23 cellular contexts compared by ENCODE assay signal in the genomic region with DNA sequence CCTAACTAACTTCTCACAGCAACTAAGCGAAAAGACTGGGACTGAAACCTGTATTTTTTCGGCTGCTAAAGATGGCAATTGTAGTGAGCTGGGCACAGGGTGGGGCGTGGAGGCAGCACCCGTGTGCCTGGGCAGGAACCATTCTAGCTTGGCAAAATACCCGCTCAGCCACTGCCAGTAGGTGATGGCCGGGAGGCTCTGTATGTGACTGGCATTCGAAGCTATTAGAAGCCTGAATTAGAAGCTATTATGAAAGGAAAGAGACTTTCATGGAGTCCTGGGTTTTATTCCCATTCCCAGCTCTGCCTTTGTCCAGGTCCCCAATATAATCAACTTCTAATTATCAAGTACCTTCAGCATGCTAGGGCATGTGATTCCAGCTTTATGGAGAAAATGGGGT.
A peak's percentile ranks its signal among the peaks of the same experiment; 100 is the strongest.
DNase-seq lines count a peak whose midpoint lies in the region; ATAC-seq and TF ChIP-seq lines count a peak whose summit lies in the region.
"Had no signal": no experiment of that assay in that cellular context is flagged by ENCODE, and none has a peak within 500 bp of the region (broad histone marks: within the 10 kb centered on the region; RNA-seq: fewer than 3 reads in every experiment).

No MANE protein-coding gene starts in this region.

- H3K27me3 Mint-ChIP-seq in activated CD8-positive, alpha-beta T cell treated with anti-CD3 and anti-CD28 coated beads for 36 hours: peaks cover 2% of the 10 kb centered on the region

- no peaks in the 10 kb centered on the region for H4K20me1 ChIP-seq in BLaER1 treated with 17β-estradiol and CSF1 and Interleukin-3, amounts not matched to agents 10 nM and 100 nM

- peaks cover 0 to 13% (median 0%) of the 10 kb centered on the region in 11 experiments; a peak in 3 of 22 replicates for H3K9me3 ChIP-seq in BLaER1 treated with 17β-estradiol and CSF1 and Interleukin-3, amounts not matched to agents 10 nM and 100 nM (replicated peaks in 1 of 11)

- no peaks in the 10 kb centered on the region for H3K9me3 Mint-ChIP-seq in activated CD8-positive, alpha-beta T cell treated with anti-CD3 and anti-CD28 coated beads for 36 hours
- H3K9me3 Mint-ChIP-seq: CD4-positive, alpha-beta T cell had no signal

- H3K27ac Mint-ChIP-seq in activated CD8-positive, alpha-beta T cell treated with anti-CD3 and anti-CD28 coated beads for 36 hours: no peak overlapping the region
- H3K27ac Mint-ChIP-seq: B cell had no signal

- DNase-seq in globus pallidus (ENCODE audit: low spot score) (peak; percentile 62), midbrain (lab: John Stamatoyannopoulos, UW) (peak; percentile 70), GM10266 (ENCODE audit: extremely low spot score) (no peak), HuH-7.5 (ENCODE audit: low spot score) (no peak), superior temporal gyrus (ENCODE audit: extremely low spot score) (no peak)
- no peak for DNase-seq in activated CD8-positive, alpha-beta T cell treated with anti-CD3 and anti-CD28 coated beads for 36 hours
- DNase-seq: CD4-positive, alpha-beta T cell; COR-L47; DMS 273 treated with DMSO at 0.1 percent for 48 hours; DND-41; GOT3; Kasumi-1; NCI-H1694; NCI-H2107; NCI-H446 treated with DMSO at 0.1 percent for 48 hours; NCI-H526 treated with DMSO at 0.1 percent for 48 hours; PC-9; RPMI8226; SHP77 had no signal

- H3K4me3 Mint-ChIP-seq in activated CD8-positive, alpha-beta T cell treated with anti-CD3 and anti-CD28 coated beads for 36 hours: no peak overlapping the region
- H3K4me3 Mint-ChIP-seq: B cell had no signal

- POLR2A ChIA-PET in activated CD8-positive, alpha-beta T cell treated with anti-CD3 and anti-CD28 coated beads for 36 hours (lab: Charles Lee): interaction anchor here (1.4 to 1.7 kb wide), 3 partner anchors 12 to 17 kb away, joined by 3 to 7 read pairs (median 3); no protein-coding TSS in a partner anchor

- H3K4me3 ChIP-seq in BLaER1 treated with 17β-estradiol and CSF1 and Interleukin-3, amounts not matched to agents 10 nM and 100 nM: no peak overlapping the region
- H3K4me3 ChIP-seq: PC-9 had no signal

- H3K9ac ChIP-seq in BLaER1 treated with 17β-estradiol and CSF1 and Interleukin-3, amounts not matched to agents 10 nM and 100 nM: no peak overlapping the region

- no peak for ATAC-seq in activated CD8-positive, alpha-beta T cell treated with anti-CD3 and anti-CD28 coated beads for 36 hours
- ATAC-seq: HCT116 had no signal

- no peak overlapping the region for H3K27ac ChIP-seq in BLaER1 treated with 17β-estradiol and CSF1 and Interleukin-3, amounts not matched to agents 10 nM and 100 nM
- peak overlapping the region; percentile 22 for H3K27ac ChIP-seq in angular gyrus (ENCODE audit: low read depth, low read length)
- H3K27ac ChIP-seq: PC-9 had no signal

- H3K4me1 Mint-ChIP-seq in activated CD8-positive, alpha-beta T cell treated with anti-CD3 and anti-CD28 coated beads for 36 hours (ENCODE audit: low read depth): peaks cover 57% of the 10 kb centered on the region

- CTCF ChIA-PET in activated CD8-positive, alpha-beta T cell treated with anti-CD3 and anti-CD28 coated beads for 36 hours (lab: Charles Lee): interaction anchor here (1.2 to 2.2 kb wide), 4 partner anchors 14 to 185 kb away, joined by 3 to 9 read pairs (median 5); no protein-coding TSS in a partner anchor

- no peaks in the 10 kb centered on the region; a peak in 3 of 22 replicates for H3K27me3 ChIP-seq in BLaER1 treated with 17β-estradiol and CSF1 and Interleukin-3, amounts not matched to agents 10 nM and 100 nM

- peaks cover 35 to 53% (median 51%) of the 10 kb centered on the region in 10 experiments for H3K4me1 ChIP-seq in BLaER1 treated with 17β-estradiol and CSF1 and Interleukin-3, amounts not matched to agents 10 nM and 100 nM

- H3K36me3 Mint-ChIP-seq in activated CD8-positive, alpha-beta T cell treated with anti-CD3 and anti-CD28 coated beads for 36 hours (ENCODE audit: low read depth): no peaks in the 10 kb centered on the region

- H3K4me2 ChIP-seq in BLaER1 treated with 17β-estradiol and CSF1 and Interleukin-3, amounts not matched to agents 10 nM and 100 nM: peak overlapping the region in 9 of 11 experiments; percentile 82 to 91 (median 87); a peak in 14 of 22 replicates
- H3K4me2 ChIP-seq: PC-9 had no signal

- H3K36me3 ChIP-seq in BLaER1 treated with 17β-estradiol and CSF1 and Interleukin-3, amounts not matched to agents 10 nM and 100 nM: no peaks in the 10 kb centered on the region

- TF ChIP-seq CTCF in activated CD8-positive, alpha-beta T cell treated with anti-CD3 and anti-CD28 coated beads for 36 hours (IDR thresholded peaks at IDR 0.05): no peak
- TF ChIP-seq CTCF in GM10266 (IDR thresholded peaks at IDR 0.05; ENCODE audit: control insufficient read depth, insufficient read depth, low read depth, missing control alignments): no peak

- intact Hi-C loops in activated CD8-positive, alpha-beta T cell treated with anti-CD3 and anti-CD28 coated beads for 36 hours (cut with micrococcal nuclease): no loop called here

Comparison
In these comparisons a context has a peak if more than half of its experiments do, and no peak if none do; other contexts are left out.
1. DNase-seq: peak in globus pallidus (single experiment) and midbrain (single experiment); none in activated CD8-positive, alpha-beta T cell treated with anti-CD3 and anti-CD28 coated beads for 36 hours (single experiment), GM10266 (single experiment), HuH-7.5 (single experiment) and superior temporal gyrus (single experiment).